ENCODE assay signal across 37 cellular contexts in the genomic region with DNA sequence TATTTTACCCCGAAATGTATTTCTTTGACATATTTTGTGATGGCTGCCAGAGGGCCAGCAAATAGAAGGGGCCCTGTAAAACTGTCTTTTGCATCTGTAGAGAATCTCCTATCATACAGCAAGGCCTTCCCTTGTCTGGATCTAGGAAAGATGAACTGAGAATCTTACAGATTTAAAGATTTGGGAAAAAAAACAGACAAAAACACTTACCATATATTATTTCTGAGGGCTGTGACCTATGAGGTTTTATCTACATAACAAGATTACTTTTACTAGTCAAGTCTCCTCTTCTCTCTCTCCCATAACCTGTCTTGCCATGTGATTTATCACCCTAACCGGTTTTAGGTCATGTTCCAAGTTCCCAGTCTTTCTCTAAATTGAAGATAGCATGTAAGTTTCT.
"Had no signal": no experiment of that assay in that cellular context is flagged by ENCODE, and none has a peak within 500 bp of the region (broad histone marks: within the 10 kb centered on the region; RNA-seq: fewer than 3 reads in every experiment).

No MANE protein-coding gene starts in this region.

- H3K27me3 ChIP-seq: adrenal gland, ascending aorta, body of pancreas, brain microvascular endothelial cell, breast epithelium, cardiac muscle cell had no signal

- H3K27ac ChIP-seq: adrenal gland, ascending aorta, body of pancreas, brain microvascular endothelial cell, breast epithelium, cardiac muscle cell had no signal

- H3K27me3 Mint-ChIP-seq: activated naive CD4-positive, alpha-beta T cell treated with anti-CD3 and anti-CD28 coated beads, Interleukin-2, amount 10 ng/mL, durations not matched to agents 7 days and 5 days; activated naive CD4-positive, alpha-beta T cell treated with anti-CD3 and anti-CD28 coated beads, Interleukin-2, amount 50 U/mL, for 24 hours; activated naive CD8-positive, alpha-beta T cell; activated naive CD8-positive, alpha-beta T cell treated with anti-CD3 and anti-CD28 coated beads for 36 hours; activated naive CD8-positive, alpha-beta T cell treated with anti-CD3 and anti-CD28 coated beads, Interleukin-2, amount 10 ng/mL, durations not matched to agents 7 days and 5 days; activated naive CD8-positive, alpha-beta T cell treated with anti-CD3 and anti-CD28 coated beads, Interleukin-2, amount 50 U/mL, for 24 hours; activated T-cell treated with anti-CD3 and anti-CD28 coated beads, Interleukin-2, amount 50 U/mL, for 24 hours; activated T-helper 17 cell treated with anti-CD3 and anti-CD28 coated beads, Interleukin-2, amount 50 U/mL, for 72 hours; central memory CD8-positive, alpha-beta T cell had no signal

- H3K4me1 ChIP-seq: adrenal gland, ascending aorta, body of pancreas, breast epithelium had no signal

- H3K36me3 ChIP-seq: adrenal gland, ascending aorta, brain microvascular endothelial cell, breast epithelium, cardiac muscle cell had no signal

- H3K36me3 Mint-ChIP-seq: activated naive CD4-positive, alpha-beta T cell treated with anti-CD3 and anti-CD28 coated beads, Interleukin-2, amount 10 ng/mL, durations not matched to agents 7 days and 5 days; activated naive CD4-positive, alpha-beta T cell treated with anti-CD3 and anti-CD28 coated beads, Interleukin-2, amount 50 U/mL, for 24 hours; activated naive CD4-positive, alpha-beta T cell treated with anti-CD3 and anti-CD28 coated beads, Interleukin-2, amount 50 U/mL, for 72 hours; activated naive CD8-positive, alpha-beta T cell; activated naive CD8-positive, alpha-beta T cell treated with anti-CD3 and anti-CD28 coated beads for 36 hours; activated naive CD8-positive, alpha-beta T cell treated with anti-CD3 and anti-CD28 coated beads, Interleukin-2, amount 10 ng/mL, durations not matched to agents 7 days and 5 days; brain had no signal

- H3K4me3 Mint-ChIP-seq: activated naive CD4-positive, alpha-beta T cell treated with anti-CD3 and anti-CD28 coated beads for 36 hours; activated naive CD4-positive, alpha-beta T cell treated with anti-CD3 and anti-CD28 coated beads, Interleukin-2, amount 10 ng/mL, durations not matched to agents 7 days and 5 days; activated naive CD4-positive, alpha-beta T cell treated with anti-CD3 and anti-CD28 coated beads, Interleukin-2, amount 50 U/mL, for 24 hours; activated naive CD8-positive, alpha-beta T cell; activated naive CD8-positive, alpha-beta T cell treated with anti-CD3 and anti-CD28 coated beads for 36 hours; activated naive CD8-positive, alpha-beta T cell treated with anti-CD3 and anti-CD28 coated beads, Interleukin-2, amount 10 ng/mL, durations not matched to agents 7 days and 5 days; activated naive CD8-positive, alpha-beta T cell treated with anti-CD3 and anti-CD28 coated beads, Interleukin-2, amount 50 U/mL, for 24 hours; activated T-cell treated with anti-CD3 and anti-CD28 coated beads, Interleukin-2, amount 50 U/mL, for 24 hours; activated T-cell treated with anti-CD3 and anti-CD28 coated beads, Interleukin-2, amount 50 U/mL, for 4 hours; activated T-cell treated with anti-CD3 and anti-CD28 coated beads, Interleukin-2, amount 50 U/mL, for 72 hours; activated T-helper 1 cell treated with anti-CD3 and anti-CD28 coated beads, Interleukin-12 subunit alpha, Interleukin-12 subunit beta, Interleukin-2, Interleukin-4 antibody, amounts not matched to agents 30 ng/mL and 10 ng/mL and 1 ng/mL, durations not matched to agents 14 hours and 24 hours and 36 hours; activated T-helper 17 cell treated with anti-CD3 and anti-CD28 coated beads, Interleukin-2, amount 50 U/mL, for 72 hours; brain; central memory CD8-positive, alpha-beta T cell had no signal

- DNase-seq: activated effector memory CD4-positive, alpha-beta T cell treated with anti-CD3 and anti-CD28 coated beads, Interleukin-2, amount 50 U/mL, for 16 hours; activated effector memory CD4-positive, alpha-beta T cell treated with Interleukin-2 at 50 U/mL for 16 hours; activated gamma-delta T cell; activated gamma-delta T cell treated with Interleukin-2 at 50 U/mL for 16 hours; activated naive CD4-positive, alpha-beta T cell; activated naive CD4-positive, alpha-beta T cell treated with anti-CD3 and anti-CD28 coated beads for 36 hours; activated naive CD4-positive, alpha-beta T cell treated with anti-CD3 and anti-CD28 coated beads, Interleukin-2, amount 10 ng/mL, durations not matched to agents 7 days and 5 days; activated naive CD4-positive, alpha-beta T cell treated with anti-CD3 and anti-CD28 coated beads, Interleukin-2, amount 50 U/mL, for 16 hours; activated naive CD4-positive, alpha-beta T cell treated with Interleukin-2 at 50 U/mL for 16 hours; activated naive CD8-positive, alpha-beta T cell treated with anti-CD3 and anti-CD28 coated beads for 36 hours; activated naive CD8-positive, alpha-beta T cell treated with anti-CD3 and anti-CD28 coated beads, Interleukin-2, amount 10 ng/mL, durations not matched to agents 7 days and 5 days; activated naive CD8-positive, alpha-beta T cell treated with anti-CD3 and anti-CD28 coated beads, Interleukin-2, amount 50 U/mL, for 24 hours; activated T-cell treated with anti-CD3 and anti-CD28 coated beads, Interleukin-2, amount 50 U/mL, for 24 hours; activated T-cell treated with anti-CD3 and anti-CD28 coated beads, Interleukin-2, amount 50 U/mL, for 4 hours; activated T-cell treated with anti-CD3 and anti-CD28 coated beads, Interleukin-2, amount 50 U/mL, for 48 hours; activated T-cell treated with anti-CD3 and anti-CD28 coated beads, Interleukin-2, amount 50 U/mL, for 72 hours; adrenal gland; amniotic stem cell; amygdala; anterior cingulate cortex; aorta; body of pancreas; brain microvascular endothelial cell; caudate nucleus; central memory CD4-positive, alpha-beta T cell; cerebellar nuclear complex had no signal

- H3K4me1 Mint-ChIP-seq: activated naive CD4-positive, alpha-beta T cell treated with anti-CD3 and anti-CD28 coated beads, Interleukin-2, amount 10 ng/mL, durations not matched to agents 7 days and 5 days; activated naive CD4-positive, alpha-beta T cell treated with anti-CD3 and anti-CD28 coated beads, Interleukin-2, amount 50 U/mL, for 24 hours; activated naive CD8-positive, alpha-beta T cell treated with anti-CD3 and anti-CD28 coated beads for 36 hours; activated naive CD8-positive, alpha-beta T cell treated with anti-CD3 and anti-CD28 coated beads, Interleukin-2, amount 10 ng/mL, durations not matched to agents 7 days and 5 days; activated naive CD8-positive, alpha-beta T cell treated with anti-CD3 and anti-CD28 coated beads, Interleukin-2, amount 50 U/mL, for 24 hours; activated T-helper 17 cell treated with anti-CD3 and anti-CD28 coated beads, Interleukin-2, amount 50 U/mL, for 72 hours; brain; central memory CD8-positive, alpha-beta T cell had no signal

- H3K27ac Mint-ChIP-seq: activated naive CD4-positive, alpha-beta T cell treated with anti-CD3 and anti-CD28 coated beads for 36 hours; activated naive CD4-positive, alpha-beta T cell treated with anti-CD3 and anti-CD28 coated beads, Interleukin-2, amount 10 ng/mL, durations not matched to agents 7 days and 5 days; activated naive CD4-positive, alpha-beta T cell treated with anti-CD3 and anti-CD28 coated beads, Interleukin-2, amount 50 U/mL, for 24 hours; activated naive CD4-positive, alpha-beta T cell treated with anti-CD3 and anti-CD28 coated beads, Interleukin-2, amount 50 U/mL, for 72 hours; activated naive CD8-positive, alpha-beta T cell; activated naive CD8-positive, alpha-beta T cell treated with anti-CD3 and anti-CD28 coated beads for 36 hours; activated naive CD8-positive, alpha-beta T cell treated with anti-CD3 and anti-CD28 coated beads, Interleukin-2, amount 10 ng/mL, durations not matched to agents 7 days and 5 days; activated naive CD8-positive, alpha-beta T cell treated with anti-CD3 and anti-CD28 coated beads, Interleukin-2, amount 50 U/mL, for 24 hours; activated T-cell treated with anti-CD3 and anti-CD28 coated beads, Interleukin-2, amount 50 U/mL, for 24 hours; activated T-cell treated with anti-CD3 and anti-CD28 coated beads, Interleukin-2, amount 50 U/mL, for 72 hours; activated T-helper 1 cell treated with anti-CD3 and anti-CD28 coated beads, Interleukin-12 subunit alpha, Interleukin-12 subunit beta, Interleukin-2, Interleukin-4 antibody, amounts not matched to agents 30 ng/mL and 10 ng/mL and 1 ng/mL, durations not matched to agents 14 hours and 24 hours and 36 hours; activated T-helper 17 cell treated with anti-CD3 and anti-CD28 coated beads, Interleukin-2, amount 50 U/mL, for 72 hours; activated T-helper 2 cell treated with anti-CD3 and anti-CD28 coated beads, Interferon-gamma antibody, Interleukin-2, Interleukin-4, amounts not matched to agents 10 μg/mL and 5 μg/mL and 100 μg/mL, durations not matched to agents 14 hours and 24 hours and 36 hours; brain had no signal

- H3K4me3 ChIP-seq: adrenal gland, ascending aorta, body of pancreas, breast epithelium, cardiac muscle cell had no signal

- ATAC-seq: activated naive CD4-positive, alpha-beta T cell treated with anti-CD3 and anti-CD28 coated beads, Interleukin-2, amount 50 U/mL, for 72 hours; activated naive CD8-positive, alpha-beta T cell treated with anti-CD3 and anti-CD28 coated beads, Interleukin-2, amount 50 U/mL, for 24 hours; activated T-cell treated with anti-CD3 and anti-CD28 coated beads, Interleukin-2, amount 50 U/mL, for 4 hours; activated T-cell treated with anti-CD3 and anti-CD28 coated beads, Interleukin-2, amount 50 U/mL, for 72 hours; activated T-helper 17 cell treated with anti-CD3 and anti-CD28 coated beads, Interleukin-2, amount 50 U/mL, for 72 hours; body of pancreas had no signal
